In genomic region chr10:130707389-130707979, GRCh38 we compare ENCODE assay signal across 23 cellular contexts.
"Had no signal": no experiment of that assay in that cellular context is flagged by ENCODE, and none has a peak within 500 bp of the region (broad histone marks: within the 10 kb centered on the region; RNA-seq: fewer than 3 reads in every experiment).

No MANE protein-coding gene starts in this region.

- H3K27me3 Mint-ChIP-seq: stimulated activated naive CD8-positive, alpha-beta T cell treated with anti-CD3 and anti-CD28 coated beads, Interleukin-15, Interleukin-2, amounts not matched to agents 100 ng/mL and 50 ng/mL, for 24 hours had no signal

- H3K4me3 ChIP-seq: left ventricle myocardium inferior, pancreas, thyroid gland had no signal

- H3K27ac Mint-ChIP-seq: activated naive CD8-positive, alpha-beta T cell treated with anti-CD3 and anti-CD28 coated beads for 36 hours; immature natural killer cell; natural killer cell; stimulated activated naive CD8-positive, alpha-beta T cell treated with anti-CD3 and anti-CD28 coated beads, Interleukin-15, Interleukin-2, amounts not matched to agents 100 ng/mL and 50 ng/mL, for 24 hours had no signal

- H3K27me3 ChIP-seq: foreskin keratinocyte, pancreas, thyroid gland had no signal

- H3K36me3 Mint-ChIP-seq: activated naive CD8-positive, alpha-beta T cell treated with anti-CD3 and anti-CD28 coated beads for 36 hours; immature natural killer cell; natural killer cell had no signal

- H3K9me3 Mint-ChIP-seq: activated naive CD8-positive, alpha-beta T cell treated with anti-CD3 and anti-CD28 coated beads for 36 hours; immature natural killer cell; natural killer cell; stimulated activated naive CD8-positive, alpha-beta T cell treated with anti-CD3 and anti-CD28 coated beads, Interleukin-15, Interleukin-2, amounts not matched to agents 100 ng/mL and 50 ng/mL, for 24 hours had no signal

- H3K4me3 Mint-ChIP-seq: activated naive CD8-positive, alpha-beta T cell treated with anti-CD3 and anti-CD28 coated beads for 36 hours; immature natural killer cell; natural killer cell; stimulated activated naive CD8-positive, alpha-beta T cell treated with anti-CD3 and anti-CD28 coated beads, Interleukin-15, Interleukin-2, amounts not matched to agents 100 ng/mL and 50 ng/mL, for 24 hours had no signal

- H3K4me1 ChIP-seq: foreskin keratinocyte, left ventricle myocardium inferior, thyroid gland had no signal

- H3K4me1 Mint-ChIP-seq: activated naive CD8-positive, alpha-beta T cell treated with anti-CD3 and anti-CD28 coated beads for 36 hours; immature natural killer cell; natural killer cell had no signal

- H3K36me3 ChIP-seq: left ventricle myocardium inferior, pancreas, thyroid gland had no signal

- ATAC-seq: foreskin keratinocyte, natural killer cell, right cardiac atrium had no signal

- FAIRE-seq: astrocyte, pancreas, TTC549 had no signal

- H3K9me3 ChIP-seq: left ventricle myocardium inferior, pancreas, thyroid gland had no signal

- DNase-seq: activated CD4-positive, alpha-beta T cell treated with anti-CD3 and anti-CD28 coated beads, Interleukin-2, amount 50 U/mL, for 4 hours; activated CD8-positive, alpha-beta memory T cell treated with anti-CD3 and anti-CD28 coated beads for 24 hours; activated CD8-positive, alpha-beta memory T cell treated with anti-CD3 and anti-CD28 coated beads, Interleukin-2, amount 50 U/mL, for 48 hours; activated naive CD4-positive, alpha-beta T cell treated with Interleukin-2 at 50 U/mL for 16 hours; activated naive CD8-positive, alpha-beta T cell treated with anti-CD3 and anti-CD28 coated beads for 36 hours; activated T-cell treated with anti-CD3 and anti-CD28 coated beads, Interleukin-2, amount 50 U/mL, for 48 hours; central memory CD4-positive, alpha-beta T cell; dermis blood vessel endothelial cell; effector CD8-positive, alpha-beta T cell; foreskin keratinocyte; immature natural killer cell; kidney glomerular epithelial cell; left ventricle myocardium inferior; midbrain; natural killer cell; pancreas; right cardiac atrium; stimulated activated CD4-positive, alpha-beta T cell treated with anti-CD3 and anti-CD28 coated beads, Interleukin-12 subunit alpha, Interleukin-12 subunit beta, amount 100 ng/mL, for 4 hours; stimulated activated CD4-positive, alpha-beta T cell treated with anti-CD3 and anti-CD28 coated beads, Interleukin-4, amount 100 ng/mL, for 4 hours; thyroid gland had no signal

- H3K27ac ChIP-seq: foreskin keratinocyte, left ventricle myocardium inferior, pancreas, thyroid gland had no signal
